In the genomic region with DNA sequence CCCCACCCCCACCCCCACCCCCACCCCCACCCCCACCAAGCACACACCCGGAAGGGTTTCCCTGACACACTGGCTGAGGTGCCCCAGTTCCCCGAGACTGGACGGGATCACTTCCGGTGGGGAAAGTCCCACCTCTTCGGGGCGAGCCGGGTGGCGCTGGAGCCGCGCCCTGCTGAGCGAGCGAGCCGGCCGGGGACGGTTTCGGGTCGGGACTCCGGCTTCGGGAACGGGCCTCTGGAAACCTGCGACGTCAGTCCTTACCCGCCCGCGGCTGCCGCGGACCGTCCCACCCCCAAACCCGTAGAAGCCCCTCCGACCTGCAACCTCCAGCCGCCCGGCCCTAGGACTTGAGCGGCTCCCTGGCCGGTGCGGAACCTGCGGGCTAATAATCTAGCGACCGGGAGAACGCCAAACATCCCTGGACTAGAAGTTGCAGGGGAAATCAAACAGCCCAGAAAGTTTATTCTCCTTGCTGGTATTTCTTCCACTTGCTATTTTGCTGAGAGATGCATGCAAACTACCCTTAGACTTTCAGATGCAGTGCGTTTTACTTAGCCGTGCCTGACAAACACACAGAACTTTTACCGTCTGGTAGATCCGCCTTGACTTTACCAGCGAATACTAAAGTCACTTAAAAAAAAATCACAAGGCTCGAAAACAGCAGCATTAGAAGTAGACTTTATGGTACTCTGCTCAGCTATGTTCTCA, we compare ENCODE assay signal across 1 cellular context.
TF ChIP-seq lines count a peak whose summit lies in the region.

No MANE protein-coding gene starts in this region.

TF ChIP-seq in SK-N-SH, 30 proteins besides CTCF, POLR2A, EP300 and RAD21 (continued from another document):
- TF ChIP-seq PBX3 (IDR thresholded peaks at IDR 0.05) (0 out of 2 replicates have a peak, but pooled peaks have one; percentile 11), NFIC (IDR thresholded peaks at IDR 0.05; ENCODE audit: borderline replicate concordance) (no peak), MXI1 (IDR thresholded peaks at IDR 0.05; ENCODE audit: low read depth, low read length) (no peak)
